ENCODE assay signal across 12 cellular contexts in genomic region chr3:196624907-196625306, GRCh38. TPM values are rescaled to one million over a fixed set of nuclear protein-coding genes. Genes with fewer than 3 reads are reported as not detected.
DNase-seq lines count a peak whose midpoint lies in the region; ATAC-seq and TF ChIP-seq lines count a peak whose summit lies in the region.
"Had no signal": no experiment of that assay in that cellular context is flagged by ENCODE, and none has a peak within 500 bp of the region (broad histone marks: within the 10 kb centered on the region; RNA-seq: fewer than 3 reads in every experiment).

No MANE protein-coding gene starts in this region.

- peak overlapping the region; percentile 30; the same call in 1 of the 2 replicates for H3K9ac ChIP-seq in OCI-LY3 (ENCODE audit: low read length)

- H3K9me2 ChIP-seq in OCI-LY7 (ENCODE audit: insufficient read depth, low read length): no peaks in the 10 kb centered on the region

- TF ChIP-seq POLR2A in esophagus squamous epithelium (IDR thresholded peaks at IDR 0.05): peak in 1 of 4 donors; percentile 9

- H3K27ac ChIP-seq in CD4-positive, alpha-beta T cell (ENCODE audit: low read depth, low read length): no peak overlapping the region
- peak overlapping the region; percentile 12; the same call in 1 of the 2 replicates for H3K27ac ChIP-seq in OCI-LY3 (ENCODE audit: low read length)
- peak overlapping the region in 3 of 4 donors; percentile 75 to 84 (median 83) for H3K27ac ChIP-seq in esophagus squamous epithelium
- H3K27ac ChIP-seq in OCI-LY7 (ENCODE audit: low read depth, low read length, poor library complexity, severe bottlenecking): no peak overlapping the region
- H3K27ac ChIP-seq in A673 (ENCODE audit: low read depth, low read length, poor library complexity, severe bottlenecking): no peak overlapping the region
- H3K27ac ChIP-seq: brain microvascular endothelial cell had no signal

- POLR2A ChIA-PET in CD4-positive, alpha-beta T cell (lab: Charles Lee): no interaction called here
- POLR2A ChIA-PET in OCI-LY7 (lab: Charles Lee): no interaction called here
- POLR2A ChIA-PET in A673 (lab: Charles Lee; ENCODE audit: low non-redundant PET): no interaction called here

- peaks cover 25% of the 10 kb centered on the region for H3K4me1 Mint-ChIP-seq in CD4-positive, alpha-beta T cell (ENCODE audit: low read depth)

- no peaks in the 10 kb centered on the region for H3K27me3 Mint-ChIP-seq in CD4-positive, alpha-beta T cell

- DNase-seq in CD4-positive, alpha-beta T cell: no peak
- no peak for DNase-seq in esophagus squamous epithelium (lab: John Stamatoyannopoulos, UW)
- peak; percentile 35 for DNase-seq in putamen (ENCODE audit: low spot score)
- no peak for DNase-seq in activated CD8-positive, alpha-beta memory T cell treated with anti-CD3 and anti-CD28 coated beads for 24 hours
- no peak for DNase-seq in OCI-LY7 (ENCODE audit: low spot score)
- no peak for DNase-seq in A673 (ENCODE audit: low spot score)
- DNase-seq: activated CD4-positive, CD25-positive, alpha-beta regulatory T cell treated with anti-CD3 and anti-CD28 coated beads, Interleukin-2, amount 50 U/mL, for 72 hours; brain microvascular endothelial cell; NCI-H1092 treated with DMSO at 0.1 percent for 48 hours had no signal

- no peak for TF ChIP-seq CTCF in CD4-positive, alpha-beta T cell (IDR thresholded peaks at IDR 0.05)
- TF ChIP-seq CTCF in OCI-LY3 (IDR thresholded peaks at IDR 0.05; ENCODE audit: low read depth, low read length): no peak
- no peak for TF ChIP-seq CTCF in esophagus squamous epithelium (IDR thresholded peaks at IDR 0.05)
- TF ChIP-seq CTCF in OCI-LY7 (conservative IDR thresholded peaks at IDR 0.05; ENCODE audit: low read length): no peak
- TF ChIP-seq CTCF in A673 (conservative IDR thresholded peaks at IDR 0.05; ENCODE audit: low read depth, low read length): no peak

- H3K4me1 ChIP-seq in OCI-LY3 (ENCODE audit: low read length) (peaks cover 30% of the 10 kb centered on the region), esophagus squamous epithelium (peaks cover 2 to 26% (median 12%) of the 10 kb centered on the region in 3 donors), OCI-LY7 (ENCODE audit: insufficient read depth, low read length, poor library complexity, severe bottlenecking) (no peaks in the 10 kb centered on the region), A673 (ENCODE audit: insufficient read depth, low read length, poor library complexity, severe bottlenecking) (no peaks in the 10 kb centered on the region)

- no TSS peak for BruUV-seq in OCI-LY7 (replicated peaks; lab: Mats Ljungman, UMichigan)
- no TSS peak for BruUV-seq in A673 (replicated peaks; lab: Mats Ljungman, UMichigan)

- no peaks in the 10 kb centered on the region for H3K9me3 ChIP-seq in CD4-positive, alpha-beta T cell (ENCODE audit: control insufficient read depth, low read length)
- H3K9me3 ChIP-seq in OCI-LY3 (ENCODE audit: insufficient read depth, low read length): no peaks in the 10 kb centered on the region
- no peaks in the 10 kb centered on the region for H3K9me3 ChIP-seq in esophagus squamous epithelium
- H3K9me3 ChIP-seq in OCI-LY7 (ENCODE audit: low read length): no peaks in the 10 kb centered on the region
- no peaks in the 10 kb centered on the region for H3K9me3 ChIP-seq in A673 (ENCODE audit: low read depth, low read length, poor library complexity, severe bottlenecking)
- H3K9me3 ChIP-seq: Peyer's patch had no signal

- intact Hi-C loops in CD4-positive, alpha-beta T cell (cut with DNase I, micrococcal nuclease): no loop called here
- intact Hi-C loops in esophagus squamous epithelium (cut with DNase I) (no loop called here), OCI-LY7 (cut with micrococcal nuclease; ENCODE audit: unreplicated experiment) (no loop called here), A673 (cut with micrococcal nuclease; ENCODE audit: unreplicated experiment) (no loop called here)

- H4K20me1 ChIP-seq in OCI-LY3 (ENCODE audit: insufficient read depth, low read length) (no peaks in the 10 kb centered on the region), OCI-LY7 (ENCODE audit: insufficient read depth, low read length) (no peaks in the 10 kb centered on the region)

- H3K4me3 ChIP-seq in OCI-LY3 (ENCODE audit: low read length) (peak overlapping the region; percentile 42), esophagus squamous epithelium (no peak overlapping the region), OCI-LY7 (ENCODE audit: low read depth, low read length, poor library complexity, severe bottlenecking) (no peak overlapping the region), A673 (ENCODE audit: low read depth, low read length, poor library complexity, severe bottlenecking) (no peak overlapping the region)
- H3K4me3 ChIP-seq: Peyer's patch had no signal

- CTCF ChIA-PET in CD4-positive, alpha-beta T cell (lab: Charles Lee): no interaction called here
- CTCF ChIA-PET in OCI-LY7 (lab: Charles Lee; ENCODE audit: unreplicated experiment) (no interaction called here), A673 (lab: Charles Lee) (no interaction called here)

- H3K79me2 ChIP-seq in OCI-LY3 (ENCODE audit: low read length) (no peaks in the 10 kb centered on the region), OCI-LY7 (ENCODE audit: insufficient read depth, low read depth, low read length) (no peaks in the 10 kb centered on the region)

- no peaks in the 10 kb centered on the region for H3K27me3 ChIP-seq in CD4-positive, alpha-beta T cell (ENCODE audit: control insufficient read depth, insufficient read depth, low read length)
- H3K27me3 ChIP-seq in OCI-LY3 (ENCODE audit: low read depth, low read length) (no peaks in the 10 kb centered on the region), esophagus squamous epithelium (no peaks in the 10 kb centered on the region), A673 (replicated peaks; ENCODE audit: insufficient read depth, low read depth, low read length, poor library complexity) (no peaks in the 10 kb centered on the region)
- H3K27me3 ChIP-seq: brain microvascular endothelial cell, Peyer's patch had no signal

- H2AFZ ChIP-seq in OCI-LY3 (ENCODE audit: low read depth, low read length) (peak overlapping the region; percentile 79; the same call in 1 of the 2 replicates), OCI-LY7 (ENCODE audit: low read length) (no peak overlapping the region)

- no peaks in the 10 kb centered on the region for H3K9me3 Mint-ChIP-seq in CD4-positive, alpha-beta T cell

- peak overlapping the region; percentile 89 for H3K4me3 Mint-ChIP-seq in CD4-positive, alpha-beta T cell

- H3K4me2 ChIP-seq in OCI-LY3 (ENCODE audit: low read length) (peak overlapping the region; percentile 71), OCI-LY7 (ENCODE audit: low read length) (no peak overlapping the region)

- H3K27ac Mint-ChIP-seq in CD4-positive, alpha-beta T cell: peak overlapping the region; percentile 83

- no peaks in the 10 kb centered on the region for H3K36me3 ChIP-seq in OCI-LY3 (replicated peaks; ENCODE audit: low read depth, low read length)
- no peaks in the 10 kb centered on the region for H3K36me3 ChIP-seq in esophagus squamous epithelium
- no peaks in the 10 kb centered on the region for H3K36me3 ChIP-seq in OCI-LY7 (ENCODE audit: insufficient read depth, low read length)
- no peaks in the 10 kb centered on the region for H3K36me3 ChIP-seq in A673 (ENCODE audit: insufficient read depth, low read length, poor library complexity, severe bottlenecking)
- H3K36me3 ChIP-seq: brain microvascular endothelial cell, Peyer's patch had no signal

- H3K36me3 Mint-ChIP-seq in CD4-positive, alpha-beta T cell (ENCODE audit: low read depth): no peaks in the 10 kb centered on the region

- WGBS in esophagus squamous epithelium, 2 donors: 62 to 75% methylated on average over 9 to 16 of the region's 16 CpGs

- ATAC-seq in CD4-positive, alpha-beta T cell (ENCODE audit: poor library complexity): no peak
- no peak for ATAC-seq in HG03354 (IDR thresholded peaks at IDR 0.05; ENCODE audit: poor library complexity, severe bottlenecking, unreplicated experiment)

RNA-seq across cellular contexts. Expression of gene NRROS, which starts 14.6 kb away (rescaled TPM):
- total RNA-seq in CD4-positive, alpha-beta T cell: 1 to 10 TPM; 7.4 to 8.4 TPM
- 1 to 10 TPM in 1 of 4 donors, under 1 TPM in 2, not detected in 1; 0.18 to 4.8 (median 0.70) TPM for total RNA-seq in esophagus squamous epithelium
- total RNA-seq in OCI-LY7 (2014; rRNA removed; shearing (Covaris generic)): 0.51 and 1.1 TPM in 2 replicates
- 3.7 and 3.8 TPM in 2 replicates for total RNA-seq in OCI-LY7 (2022)
- total RNA-seq in A673 (2021): 0.64 and 0.92 TPM in 2 replicates

RNA-seq across cellular contexts. Expression of gene FBXO45, which starts 56.4 kb away (rescaled TPM):
- total RNA-seq in CD4-positive, alpha-beta T cell: 1 to 10 TPM; 5.4 to 6.0 TPM
- total RNA-seq in esophagus squamous epithelium: 10 to 100 TPM in 3 of 4 donors, 1 to 10 TPM in 1; 6.6 to 19.9 (median 12.9) TPM
- 10.6 and 12.5 TPM in 2 replicates for total RNA-seq in OCI-LY7 (2014; rRNA removed; shearing (Covaris generic))
- 15.5 and 15.6 TPM in 2 replicates for total RNA-seq in OCI-LY7 (2022)
- 20.9 and 23.0 TPM in 2 replicates for total RNA-seq in A673 (2021)

RNA-seq across cellular contexts. Expression of gene WDR53, which starts 56.6 kb away (rescaled TPM):
- total RNA-seq in CD4-positive, alpha-beta T cell: 10 to 100 TPM; 18.4 to 20.9 TPM
- total RNA-seq in esophagus squamous epithelium: 10 to 100 TPM in 1 of 4 donors, 1 to 10 TPM in 3; 2.5 to 12.6 (median 5.5) TPM
- 10.8 TPM in 2 replicates for total RNA-seq in OCI-LY7 (2014; rRNA removed; shearing (Covaris generic))
- total RNA-seq in OCI-LY7 (2022): 15.6 and 16.5 TPM in 2 replicates
- total RNA-seq in A673 (2021): 17.8 and 23.1 TPM in 2 replicates

Comparison
In these comparisons a context has a peak if more than half of its experiments do, and no peak if none do; other contexts are left out.
1. H3K27ac ChIP-seq: peak in OCI-LY3 (single experiment) and esophagus squamous epithelium (3 of 4); none in CD4-positive, alpha-beta T cell (single experiment), OCI-LY7 (single experiment) and A673 (single experiment).